8 cellular contexts compared by ENCODE assay signal in genomic region chr1:201709564-201710295, GRCh38.
DNase-seq lines count a peak whose midpoint lies in the region; ATAC-seq, FAIRE-seq and TF ChIP-seq lines count a peak whose summit lies in the region.

No MANE protein-coding gene starts in this region.

- no peaks in the 10 kb centered on the region for H3K9me3 Mint-ChIP-seq in activated T-helper 2 cell treated with anti-CD3 and anti-CD28 coated beads, Interferon-gamma antibody, Interleukin-2, Interleukin-4, amounts not matched to agents 10 μg/mL and 5 μg/mL and 100 μg/mL, durations not matched to agents 14 hours and 24 hours and 36 hours

- H2AFZ ChIP-seq in trophoblast cell (ENCODE audit: insufficient read depth, low read length, poor library complexity), result no peak overlapping the region

- H3K23ac ChIP-seq in trophoblast cell (ENCODE audit: low read length), result no peak overlapping the region

- H3K4me2 ChIP-seq in trophoblast cell (ENCODE audit: low read length), result no peak overlapping the region

- H3K18ac ChIP-seq in trophoblast cell (ENCODE audit: low read length), result peak overlapping the region; percentile 16

- H3K4me1 Mint-ChIP-seq in activated T-helper 2 cell treated with anti-CD3 and anti-CD28 coated beads, Interferon-gamma antibody, Interleukin-2, Interleukin-4, amounts not matched to agents 10 μg/mL and 5 μg/mL and 100 μg/mL, durations not matched to agents 14 hours and 24 hours and 36 hours (ENCODE audit: low read depth), result peaks cover 2% of the 10 kb centered on the region

- H3K79me1 ChIP-seq in trophoblast cell (ENCODE audit: low read length), result peaks cover 13% of the 10 kb centered on the region

- no peak overlapping the region for H3K4me3 Mint-ChIP-seq in activated T-helper 2 cell treated with anti-CD3 and anti-CD28 coated beads, Interferon-gamma antibody, Interleukin-2, Interleukin-4, amounts not matched to agents 10 μg/mL and 5 μg/mL and 100 μg/mL, durations not matched to agents 14 hours and 24 hours and 36 hours (ENCODE audit: low read depth)

- no peaks in the 10 kb centered on the region for H3K79me2 ChIP-seq in trophoblast cell (ENCODE audit: control insufficient read depth, insufficient read depth, low read length, poor library complexity)

- H3K14ac ChIP-seq in trophoblast cell (ENCODE audit: low read length), result no peak overlapping the region

- H4K91ac ChIP-seq in trophoblast cell (ENCODE audit: low read depth, low read length), result peak overlapping the region; percentile 43

- H3K9ac ChIP-seq in trophoblast cell (ENCODE audit: low read length), result no peak overlapping the region

- no CpG with 5 or more reads among the region's 4 CpGs for WGBS in trophoblast cell (ENCODE audit: extremely low coverage, insufficient coverage, insufficient read length)

- no peak overlapping the region for H4K8ac ChIP-seq in trophoblast cell (ENCODE audit: low read depth, low read length)

- peak; percentile 69 for DNase-seq in 8988T
- DNase-seq in RCC 7860 (ENCODE audit: low spot score), result peak; percentile 31
- peak; percentile 31 for DNase-seq in activated T-helper 2 cell treated with anti-CD3 and anti-CD28 coated beads, Interferon-gamma antibody, Interleukin-2, Interleukin-4, amounts not matched to agents 10 μg/mL and 5 μg/mL and 100 μg/mL, durations not matched to agents 14 hours and 24 hours and 36 hours (ENCODE audit: low spot score)
- DNase-seq in glomerular visceral epithelial cell (ENCODE audit: extremely low spot score), result peak; percentile 71
- peak; percentile 52 to 67 for DNase-seq in trophoblast cell
- DNase-seq in ureter (ENCODE audit: low spot score), result peak; percentile 70

- peaks cover 24 to 25% of the 10 kb centered on the region in 2 experiments for H3K4me1 ChIP-seq in trophoblast cell (ENCODE audit: control insufficient read depth in 1 of 2, insufficient read depth in 2 of 2, low read length in 2 of 2)

- no peaks in the 10 kb centered on the region for H3K27me3 ChIP-seq in trophoblast cell (ENCODE audit: insufficient read depth, low read length)

- ATAC-seq in HG03139 (IDR thresholded peaks at IDR 0.05; ENCODE audit: unreplicated experiment), result peak; percentile 84

- H3K4ac ChIP-seq in trophoblast cell (ENCODE audit: low read depth, low read length), result peak overlapping the region; percentile 29

- H2AK5ac ChIP-seq in trophoblast cell (ENCODE audit: low read length), result no peak overlapping the region

- no peaks in the 10 kb centered on the region for H3K9me3 ChIP-seq in trophoblast cell (ENCODE audit: insufficient read depth, low read depth, low read length)

- H3K36me3 Mint-ChIP-seq in activated T-helper 2 cell treated with anti-CD3 and anti-CD28 coated beads, Interferon-gamma antibody, Interleukin-2, Interleukin-4, amounts not matched to agents 10 μg/mL and 5 μg/mL and 100 μg/mL, durations not matched to agents 14 hours and 24 hours and 36 hours (ENCODE audit: low read depth), result no peaks in the 10 kb centered on the region

- H3K27me3 Mint-ChIP-seq in activated T-helper 2 cell treated with anti-CD3 and anti-CD28 coated beads, Interferon-gamma antibody, Interleukin-2, Interleukin-4, amounts not matched to agents 10 μg/mL and 5 μg/mL and 100 μg/mL, durations not matched to agents 14 hours and 24 hours and 36 hours (ENCODE audit: low read depth), result no peaks in the 10 kb centered on the region

- no peak overlapping the region for H2BK5ac ChIP-seq in trophoblast cell (ENCODE audit: low read depth, low read length, poor library complexity)

- no peak overlapping the region for H3K27ac ChIP-seq in trophoblast cell (ENCODE audit: low read depth, low read length)

- H4K12ac ChIP-seq in trophoblast cell (ENCODE audit: low read depth, low read length), result peak overlapping the region; percentile 43

- no peak overlapping the region for H2BK120ac ChIP-seq in trophoblast cell (ENCODE audit: insufficient read depth, low read length, poor library complexity)

- intact Hi-C loops in activated T-helper 2 cell treated with anti-CD3 and anti-CD28 coated beads, Interferon-gamma antibody, Interleukin-2, Interleukin-4, amounts not matched to agents 10 μg/mL and 5 μg/mL and 100 μg/mL, durations not matched to agents 14 hours and 24 hours and 36 hours (cut with micrococcal nuclease), result loop anchor here (1.0 kb wide), 1 partner anchor 84 kb away; no protein-coding TSS in a partner anchor

- no peak overlapping the region for H3K27ac Mint-ChIP-seq in activated T-helper 2 cell treated with anti-CD3 and anti-CD28 coated beads, Interferon-gamma antibody, Interleukin-2, Interleukin-4, amounts not matched to agents 10 μg/mL and 5 μg/mL and 100 μg/mL, durations not matched to agents 14 hours and 24 hours and 36 hours

- FAIRE-seq in RCC 7860 (lab: Jason Lieb, UNC), result no peak

- TF ChIP-seq CTCF in GM12873 (IDR thresholded peaks at IDR 0.05; ENCODE audit: insufficient read depth, low read depth, low read length, missing control alignments), result peak; percentile 93

- H2BK12ac ChIP-seq in trophoblast cell (ENCODE audit: low read length), result peak overlapping the region; percentile 15

- peaks cover 9 to 17% of the 10 kb centered on the region in 2 experiments for H3K36me3 ChIP-seq in trophoblast cell (ENCODE audit: control insufficient read depth in 1 of 2, insufficient read depth in 2 of 2, low read length in 2 of 2)

- no peak overlapping the region for H3K4me3 ChIP-seq in trophoblast cell (ENCODE audit: low read depth, low read length)
